9 cellular contexts compared by ENCODE assay signal in genomic region chr11:100863080-100863581, GRCh38.
DNase-seq lines count a peak whose midpoint lies in the region; ATAC-seq and TF ChIP-seq lines count a peak whose summit lies in the region.
"Had no signal": no experiment of that assay in that cellular context is flagged by ENCODE, and none has a peak within 500 bp of the region (broad histone marks: within the 10 kb centered on the region; RNA-seq: fewer than 3 reads in every experiment).

No MANE protein-coding gene starts in this region.

- H3K4me3 ChIP-seq in GM06990 (replicated peaks; ENCODE audit: low read depth, low read length) (no peak overlapping the region), coronary artery (no peak overlapping the region)
- H3K4me3 ChIP-seq: SJSA1 had no signal

- no peak overlapping the region for H3K27ac ChIP-seq in coronary artery
- H3K27ac ChIP-seq: SJSA1 had no signal

- H3K9me3 Mint-ChIP-seq in activated T-cell treated with anti-CD3 and anti-CD28 coated beads, Interleukin-2, amount 50 U/mL, for 4 hours, result peaks cover 9% of the 10 kb centered on the region

- DNase-seq in GM06990 (ENCODE audit: extremely low read depth, insufficient read length) (no peak), KBM-7 (peak; percentile 18), ecto neural progenitor cell (ENCODE audit: low spot score) (peak; percentile 46), sciatic nerve (ENCODE audit: low spot score) (no peak), coronary artery (ENCODE audit: low spot score) (no peak), retina (no peak)
- DNase-seq in activated T-cell treated with anti-CD3 and anti-CD28 coated beads, Interleukin-2, amount 50 U/mL, for 4 hours, result no peak

- no peaks in the 10 kb centered on the region for H3K36me3 ChIP-seq in GM06990 (ENCODE audit: control insufficient read depth, insufficient read depth, low read length)
- H3K36me3 ChIP-seq: SJSA1 had no signal

- H3K4me1 Mint-ChIP-seq in activated T-cell treated with anti-CD3 and anti-CD28 coated beads, Interleukin-2, amount 50 U/mL, for 4 hours (ENCODE audit: low read depth), result no peaks in the 10 kb centered on the region

- H3K27me3 Mint-ChIP-seq in activated T-cell treated with anti-CD3 and anti-CD28 coated beads, Interleukin-2, amount 50 U/mL, for 4 hours (ENCODE audit: low read depth), result no peaks in the 10 kb centered on the region

- peak; percentile 15 for TF ChIP-seq CTCF in GM06990 (IDR thresholded peaks at IDR 0.05; ENCODE audit: insufficient read depth, low read length, poor library complexity, severe bottlenecking)
- no peak for TF ChIP-seq CTCF in coronary artery (IDR thresholded peaks at IDR 0.05)

- H3K36me3 Mint-ChIP-seq in activated T-cell treated with anti-CD3 and anti-CD28 coated beads, Interleukin-2, amount 50 U/mL, for 4 hours (ENCODE audit: insufficient read depth), result no peaks in the 10 kb centered on the region

- H3K4me3 Mint-ChIP-seq in activated T-cell treated with anti-CD3 and anti-CD28 coated beads, Interleukin-2, amount 50 U/mL, for 4 hours, result no peak overlapping the region

- peak; percentile 88 for ATAC-seq in GM21528 (IDR thresholded peaks at IDR 0.05; ENCODE audit: low FRiP score, unreplicated experiment)
- peak; percentile 95 for ATAC-seq in sciatic nerve
- no peak for ATAC-seq in activated T-cell treated with anti-CD3 and anti-CD28 coated beads, Interleukin-2, amount 50 U/mL, for 4 hours

- in situ Hi-C loops in KBM-7 (cut with MboI; ENCODE audit: low pct_unique_long_range_greater_than_20kb, low sequenced_read_pairs), result no loop called here

- intact Hi-C loops in sciatic nerve (cut with DNase I), result no loop called here

- no peaks in the 10 kb centered on the region for H3K27me3 ChIP-seq in GM06990 (replicated peaks; ENCODE audit: control insufficient read depth, insufficient read depth, low read length)
- H3K27me3 ChIP-seq: SJSA1 had no signal

Comparison
In these comparisons a context has a peak if more than half of its experiments do, and no peak if none do; other contexts are left out.
1. DNase-seq: peak in KBM-7 (single experiment) and ecto neural progenitor cell (single experiment); none in GM06990 (single experiment), sciatic nerve (single experiment), coronary artery (single experiment), retina (single experiment) and activated T-cell treated with anti-CD3 and anti-CD28 coated beads, Interleukin-2, amount 50 U/mL, for 4 hours (single experiment).
2. ATAC-seq: peak in GM21528 (single experiment) and sciatic nerve (single experiment); none in activated T-cell treated with anti-CD3 and anti-CD28 coated beads, Interleukin-2, amount 50 U/mL, for 4 hours (0 of 2).